Comparison of ENCODE assay signal across 11 cellular contexts in the genomic region with DNA sequence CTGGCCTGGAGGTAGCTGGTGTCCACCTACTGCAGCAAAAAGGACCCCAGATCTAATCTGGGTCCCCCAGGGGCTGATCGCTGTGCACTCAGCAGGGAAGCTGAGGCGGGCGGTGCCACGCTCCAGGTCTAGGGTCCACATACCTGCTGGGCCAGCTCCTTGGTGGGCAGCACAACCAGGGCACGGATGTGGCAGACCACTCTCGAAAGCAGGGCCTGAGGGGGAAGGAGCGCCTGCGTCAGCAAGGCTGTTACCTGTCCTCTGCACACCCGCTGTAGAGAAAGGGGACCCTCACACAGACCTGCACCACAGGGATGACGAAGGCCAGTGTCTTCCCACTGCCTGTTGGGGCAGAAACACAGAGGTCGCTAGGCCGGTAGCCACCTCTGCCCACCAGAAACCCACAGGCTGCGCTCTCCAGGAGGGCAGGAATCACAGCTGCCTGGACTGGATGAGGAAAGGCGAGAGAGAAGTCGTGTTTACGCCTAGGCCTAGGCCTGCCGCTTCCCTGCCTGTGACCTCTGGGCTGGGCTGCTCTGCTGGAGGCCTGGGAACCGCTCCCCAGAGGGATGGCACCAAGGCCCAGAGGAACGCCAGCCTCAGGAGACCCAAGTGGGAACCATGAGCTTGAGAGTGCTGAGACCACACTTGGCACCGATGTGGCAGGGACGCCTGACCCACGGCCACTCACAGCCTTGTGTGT. TPM values are rescaled to one million over a fixed set of nuclear protein-coding genes. Genes with fewer than 3 reads are reported as not detected.
DNase-seq lines count a peak whose midpoint lies in the region; ATAC-seq, FAIRE-seq and TF ChIP-seq lines count a peak whose summit lies in the region.
"Had no signal": no experiment of that assay in that cellular context is flagged by ENCODE, and none has a peak within 500 bp of the region (broad histone marks: within the 10 kb centered on the region; RNA-seq: fewer than 3 reads in every experiment).

No MANE protein-coding gene starts in this region.

- no peak overlapping the region for H3K14ac ChIP-seq in neuronal stem cell (ENCODE audit: low read length)

- 93% methylated on average over 10 of the region's 22 CpGs for WGBS in SK-N-SH (ENCODE audit: low lambda C conversion rate)
- WGBS in HUES64: 95% methylated on average over 22 of the region's 22 CpGs
- 94% methylated on average over 21 of the region's 22 CpGs for WGBS in K562 (ENCODE audit: insufficient coverage, low coverage, missing lambda C conversion rate)
- WGBS in neuronal stem cell (ENCODE audit: extremely low coverage in 2 of 2, insufficient read length in 2 of 2, insufficient replicate concordance in 1 of 2), 2 donors: no CpG with 5 or more reads among the region's 22 CpGs

- no peak overlapping the region for H3K9ac ChIP-seq in SK-N-SH
- no peak overlapping the region for H3K9ac ChIP-seq in HUES64 (ENCODE audit: low read depth, low read length)
- peak overlapping the region in 1 of 2 experiments; percentile 98; a peak in 2 of 4 replicates for H3K9ac ChIP-seq in K562 (ENCODE audit: insufficient read depth in 1 of 2, low read depth in 2 of 2, low read length in 2 of 2)
- H3K9ac ChIP-seq in neuronal stem cell (ENCODE audit: low read depth, low read length, poor library complexity): no peak overlapping the region

- H4K91ac ChIP-seq in neuronal stem cell (ENCODE audit: low read depth, low read length, poor library complexity): no peak overlapping the region

- H3F3A ChIP-seq in SK-N-SH (replicated peaks; ENCODE audit: insufficient read depth): no peaks in the 10 kb centered on the region

- H3K27ac ChIP-seq in SK-N-SH (ENCODE audit: low read depth in 2 of 2, low read length in 1 of 2) (no peak overlapping the region), HUES64 (ENCODE audit: low read depth, low read length) (no peak overlapping the region), K562 (ENCODE audit: extremely low read depth, low read depth, low read length) (no peak overlapping the region), neuronal stem cell (replicated peaks; ENCODE audit: low read length) (no peak overlapping the region)
- H3K27ac ChIP-seq: ascending aorta had no signal

- TF ChIP-seq EP300 in SK-N-SH (IDR thresholded peaks at IDR 0.05; ENCODE audit: borderline replicate concordance in 1 of 2, low read depth in 1 of 2, low read length in 1 of 2): no peak
- TF ChIP-seq EP300 in K562 (IDR thresholded peaks at IDR 0.05; ENCODE audit: low read length): no peak

- no TSS peak for BruUV-seq in K562 (replicated peaks; lab: Mats Ljungman, UMichigan)

- H2AFZ ChIP-seq in SK-N-SH (ENCODE audit: low read depth): no peak overlapping the region
- no peak overlapping the region for H2AFZ ChIP-seq in K562 (ENCODE audit: low read depth, low read length)
- H2AFZ ChIP-seq in neuronal stem cell (ENCODE audit: low read length): no peak overlapping the region

- H3K9me3 ChIP-seq in SK-N-SH (no peaks in the 10 kb centered on the region), HUES64 (ENCODE audit: insufficient read depth, low read depth, low read length) (no peaks in the 10 kb centered on the region), K562 (replicated peaks; ENCODE audit: control insufficient read depth, insufficient read depth, low read depth, low read length) (no peaks in the 10 kb centered on the region), neuronal stem cell (replicated peaks in 1 of 2; ENCODE audit: control insufficient read depth in 2 of 2, insufficient read depth in 1 of 2, low read depth in 1 of 2, low read length in 2 of 2) (no peaks in the 10 kb centered on the region), HAP-1 (no peaks in the 10 kb centered on the region)
- H3K9me3 ChIP-seq: ascending aorta had no signal

- H2BK120ac ChIP-seq in neuronal stem cell (ENCODE audit: low read depth, low read length): no peak overlapping the region

- H2BK12ac ChIP-seq in neuronal stem cell (ENCODE audit: low read length): peak overlapping the region; percentile 17

- TF ChIP-seq CTCF in SK-N-SH (IDR thresholded peaks at IDR 0.05) (no peak), K562 (IDR thresholded peaks at IDR 0.05 in 2 of 3, conservative IDR thresholded peaks at IDR 0.05 in 1 of 3; ENCODE audit: insufficient read depth in 2 of 3, low read depth in 1 of 3, low read length in 3 of 3) (no peak)

- no peaks in the 10 kb centered on the region for H3K9me2 ChIP-seq in SK-N-SH

- no peak overlapping the region for H2BK15ac ChIP-seq in neuronal stem cell (ENCODE audit: low read length)

- no peak overlapping the region for H3K18ac ChIP-seq in neuronal stem cell (ENCODE audit: low read length)

- H2BK5ac ChIP-seq in neuronal stem cell (ENCODE audit: low read length): no peak overlapping the region

- in situ Hi-C loops in K562 (cut with MboI) (no loop called here), HAP-1 (cut with MboI; ENCODE audit: low sequenced_read_pairs) (no loop called here)

- TF ChIP-seq POLR2A in K562 (conservative IDR thresholded peaks at IDR 0.05): no peak

- H3K79me1 ChIP-seq in neuronal stem cell (ENCODE audit: low read depth, low read length): peaks cover 23% of the 10 kb centered on the region

- no peak for FAIRE-seq in K562 (lab: Jason Lieb, UNC)
- FAIRE-seq: G401.6 had no signal

- CTCF ChIA-PET in SK-N-SH (lab: Yijun Ruan, JAX): interaction anchor here (1.8 to 2.0 kb wide), 3 partner anchors 12 to 272 kb away, joined by 4 to 7 read pairs (median 5); no protein-coding TSS in a partner anchor
- CTCF ChIA-PET in K562 (lab: Yijun Ruan, JAX; ENCODE audit: low intra/inter-chr PET ratio): no interaction called here

- H3K4me1 ChIP-seq in SK-N-SH (ENCODE audit: control insufficient read depth in 1 of 2, insufficient read depth in 2 of 2, low read depth in 1 of 2, low read length in 1 of 2): peaks cover 0 to 22% of the 10 kb centered on the region in 2 experiments; a peak in 1 of 4 replicates
- no peaks in the 10 kb centered on the region for H3K4me1 ChIP-seq in HUES64 (ENCODE audit: insufficient read depth, low read length)
- peaks cover 11 to 42% of the 10 kb centered on the region in 2 experiments; a peak in 4 of 5 replicates for H3K4me1 ChIP-seq in K562 (replicated peaks in 1 of 2; ENCODE audit: control insufficient read depth in 2 of 2, insufficient read depth in 2 of 2, low read length in 2 of 2)
- peaks cover 9 to 16% of the 10 kb centered on the region in 2 donors for H3K4me1 ChIP-seq in neuronal stem cell (ENCODE audit: control insufficient read depth in 2 of 2, insufficient read depth in 1 of 2, low read depth in 1 of 2, low read length in 2 of 2)
- H3K4me1 ChIP-seq in HAP-1: 0 out of 2 replicates have a peak, but pooled peaks cover 3% of the 10 kb centered on the region

- H3K4ac ChIP-seq in neuronal stem cell (ENCODE audit: low read length): no peak overlapping the region

- H3K9me1 ChIP-seq in K562 (ENCODE audit: control insufficient read depth, insufficient read depth, low read length): peaks cover 4% of the 10 kb centered on the region

- no peaks in the 10 kb centered on the region for H3K27me3 ChIP-seq in SK-N-SH (ENCODE audit: insufficient read depth)
- no peaks in the 10 kb centered on the region for H3K27me3 ChIP-seq in HUES64 (ENCODE audit: insufficient read depth, low read length)
- no peaks in the 10 kb centered on the region for H3K27me3 ChIP-seq in K562 (ENCODE audit: control insufficient read depth in 2 of 2, insufficient read depth in 2 of 2, low read length in 2 of 2)
- no peaks in the 10 kb centered on the region for H3K27me3 ChIP-seq in neuronal stem cell (ENCODE audit: control insufficient read depth in 3 of 3, insufficient read depth in 3 of 3, low read depth in 1 of 3, low read length in 3 of 3)
- no peaks in the 10 kb centered on the region for H3K27me3 ChIP-seq in HAP-1 (ENCODE audit: low read depth)
- H3K27me3 ChIP-seq: ascending aorta had no signal

- POLR2A ChIA-PET in SK-N-SH (lab: Yijun Ruan, JAX): no interaction called here
- POLR2A ChIA-PET in K562 (lab: Yijun Ruan, JAX): interaction anchor here (0.6 to 1.6 kb wide), 3 partner anchors 18 to 35 kb away, joined by 3 to 4 read pairs (median 3); no protein-coding TSS in a partner anchor

- no peak overlapping the region for H2AK5ac ChIP-seq in neuronal stem cell (ENCODE audit: low read depth, low read length)

- ATAC-seq in SK-N-SH treated with all-trans-retinoic acid at 6 μM for 48 hours (no peak), K562 (no peak)

- TF ChIP-seq RAD21 in SK-N-SH (IDR thresholded peaks at IDR 0.05; ENCODE audit: low read length) (no peak), K562 (CRISPR knock-in tag; conservative IDR thresholded peaks at IDR 0.05 in 1 of 2, IDR thresholded peaks at IDR 0.05 in 1 of 2) (no peak)

- H3K4me3 ChIP-seq in SK-N-SH (ENCODE audit: low read depth in 2 of 2, low read length in 1 of 2): no peak overlapping the region
- H3K4me3 ChIP-seq in HUES64 (ENCODE audit: low read length): peak overlapping the region; percentile 94; the same call in 1 of the 2 replicates
- H3K4me3 ChIP-seq in K562: peak overlapping the region; percentile 99; the same call in 1 of the 2 replicates
- peak overlapping the region in 1 of 2 donors; percentile 89 for H3K4me3 ChIP-seq in neuronal stem cell (ENCODE audit: low read length in 2 of 2)
- H3K4me3 ChIP-seq in HAP-1: no peak overlapping the region

- DNase-seq in SK-N-SH (no peak), K562 (ENCODE audit: extremely low read depth in 1 of 4, low spot score in 3 of 4) (no peak), neuronal stem cell (ENCODE audit: low spot score) (no peak), Kasumi-1 (lab: John Stamatoyannopoulos, UW) (no peak), NCI-H1436 (lab: John Stamatoyannopoulos, UW) (no peak), HAP-1 (ENCODE audit: low spot score in 2 of 2) (no peak)
- DNase-seq: activated CD4-positive, CD25-positive, alpha-beta regulatory T cell had no signal

- peaks cover 44% of the 10 kb centered on the region for H3K79me2 ChIP-seq in SK-N-SH (ENCODE audit: insufficient read depth)
- peaks cover 53% of the 10 kb centered on the region for H3K79me2 ChIP-seq in K562 (ENCODE audit: control insufficient read depth, insufficient read depth, low read length)

- intact Hi-C loops in K562 (cut with micrococcal nuclease): no loop called here

- H3K4me2 ChIP-seq in SK-N-SH (peak overlapping the region; percentile 90; the same call in 1 of the 2 replicates), K562 (ENCODE audit: insufficient read depth, low read length) (no peak overlapping the region), neuronal stem cell (ENCODE audit: insufficient read depth, low read length, poor library complexity, severe bottlenecking) (no peak overlapping the region)

- H3K23ac ChIP-seq in neuronal stem cell (ENCODE audit: low read depth, low read length, poor library complexity): peak overlapping the region; percentile 26

- H4K20me1 ChIP-seq in SK-N-SH (ENCODE audit: insufficient read depth) (no peaks in the 10 kb centered on the region), K562 (replicated peaks; ENCODE audit: control insufficient read depth, insufficient read depth, low read length) (no peaks in the 10 kb centered on the region)

- H3K36me3 ChIP-seq in SK-N-SH (replicated peaks in 1 of 2; ENCODE audit: control insufficient read depth in 1 of 2, insufficient read depth in 2 of 2, low read length in 1 of 2) (peaks cover 7 to 45% of the 10 kb centered on the region in 2 experiments), HUES64 (ENCODE audit: insufficient read depth, low read length) (peaks cover 51% of the 10 kb centered on the region), K562 (ENCODE audit: control insufficient read depth, insufficient read depth, low read length) (peaks cover 62% of the 10 kb centered on the region; the same call in 2 of the 3 replicates), neuronal stem cell (replicated peaks in 1 of 2; ENCODE audit: control insufficient read depth in 2 of 2, insufficient read depth in 2 of 2, low read length in 2 of 2) (peaks cover 39 to 64% of the 10 kb centered on the region in 2 donors), HAP-1 (replicated peaks) (peaks cover 48% of the 10 kb centered on the region)

- no peak overlapping the region for H4K8ac ChIP-seq in neuronal stem cell (ENCODE audit: low read depth, low read length)

RNA-seq across cellular contexts. Expression of gene DDX51, which starts 2.0 kb away (rescaled TPM):
- 14.4 and 17.3 TPM in 2 replicates for polyA plus RNA-seq in SK-N-SH (2012; rRNA removed)
- polyA plus RNA-seq in SK-N-SH (2012; cell fraction: cytosol; rRNA removed): 4.5 and 5.9 TPM in 2 replicates
- 65.1 and 90.9 TPM in 2 replicates for polyA plus RNA-seq in SK-N-SH (2012; cell fraction: nucleus; rRNA removed)
- 11.2 TPM for polyA plus RNA-seq in HUES64 (2013, experiment 1 of 2)
- polyA plus RNA-seq in HUES64 (2013, experiment 2 of 2): 9.3 TPM
- 67.8 and 193 TPM in 2 replicates for total RNA-seq in K562 (2011; cell fraction: chromatin; rRNA removed; ENCODE audit: low replicate concordance)
- 119 and 131 TPM in 2 replicates for total RNA-seq in K562 (2011; cell fraction: nucleolus; rRNA removed)
- total RNA-seq in K562 (2011; cell fraction: nucleoplasm; rRNA removed): 73.8 and 80.7 TPM in 2 replicates
- 13.1 and 17.3 TPM in 2 replicates for total RNA-seq in K562 (2014; rRNA removed)
- 6.3 and 8.0 TPM in 2 replicates for total RNA-seq in K562 (2014; rRNA removed; fragmentation: Illumina TruSeq; extraction: Trizol)
- 12.4 TPM in 2 replicates for total RNA-seq in K562 (2015; rRNA removed; fragmentation: Illumina TruSeq; extraction: Trizol)
- total RNA-seq in K562 (2021): 28.9 and 35.9 TPM in 2 replicates
- 11.5 and 16.8 TPM in 2 replicates for polyA plus RNA-seq in K562 (2011; rRNA removed)
- 11.0 and 11.3 TPM in 2 replicates for polyA plus RNA-seq in K562 (2011; cell fraction: cytosol; rRNA removed)
- polyA plus RNA-seq in K562 (2011; cell fraction: nucleus; rRNA removed): 90.6 and 110 TPM in 2 replicates
- 17.8 and 19.0 TPM in 2 replicates for polyA plus RNA-seq in K562 (2012)
- polyA plus RNA-seq in K562 (2014; fragmentation: Illumina TruSeq; extraction: Trizol): 15.2 and 18.7 TPM in 2 replicates
- polyA plus RNA-seq in K562 (2014; fragmentation: Nextera tagmentation; extraction: Ambion mirVana): 1 to 10 TPM; 1.1 TPM
- polyA plus RNA-seq in K562 (2014; rRNA removed): 30.2 and 30.4 TPM in 2 replicates
- polyA minus RNA-seq in K562 (2011; rRNA and poly(A)+ RNA removed): 3.7 and 6.8 TPM in 2 replicates
- 5.7 and 7.7 TPM in 2 replicates for polyA minus RNA-seq in K562 (2011; cell fraction: cytosol; rRNA and poly(A)+ RNA removed)
- 27.7 and 30.6 TPM in 2 replicates for polyA minus RNA-seq in K562 (2011; cell fraction: nucleus; rRNA and poly(A)+ RNA removed)
- 8.5 TPM for polyA plus RNA-seq in neuronal stem cell (2013, experiment 1 of 2)
- polyA plus RNA-seq in neuronal stem cell (2013, experiment 2 of 2): 8.6 TPM

RNA-seq across cellular contexts. Expression of gene NOC4L, which starts 2.1 kb away (rescaled TPM):
- polyA plus RNA-seq in SK-N-SH (2012; rRNA removed) (8.3 and 12.9 TPM in 2 replicates), K562 (2011; rRNA removed) (4.4 and 8.8 TPM in 2 replicates), K562 (2014; fragmentation: Illumina TruSeq; extraction: Trizol) (20.0 and 44.9 TPM in 2 replicates), K562 (2014; fragmentation: Nextera tagmentation; extraction: Ambion mirVana) (1 to 10 TPM; 1.3 to 2.9 TPM), K562 (2014; rRNA removed) (33.7 and 35.5 TPM in 2 replicates)
- polyA plus RNA-seq in SK-N-SH (2012; cell fraction: cytosol; rRNA removed): 5.0 and 8.1 TPM in 2 replicates
- 17.1 and 25.2 TPM in 2 replicates for polyA plus RNA-seq in SK-N-SH (2012; cell fraction: nucleus; rRNA removed)
- 29.0 TPM for polyA plus RNA-seq in HUES64 (2013, experiment 1 of 2)
- 31.7 TPM for polyA plus RNA-seq in HUES64 (2013, experiment 2 of 2)
- total RNA-seq in K562 (2011; cell fraction: chromatin; rRNA removed; ENCODE audit: low replicate concordance): 5.1 and 16.0 TPM in 2 replicates
- total RNA-seq in K562 (2011; cell fraction: nucleolus; rRNA removed): 19.2 and 20.4 TPM in 2 replicates
- total RNA-seq in K562 (2011; cell fraction: nucleoplasm; rRNA removed): 6.3 and 8.9 TPM in 2 replicates
- total RNA-seq in K562 (2014; rRNA removed) (40.4 and 57.2 TPM in 2 replicates), K562 (2014; rRNA removed; fragmentation: Illumina TruSeq; extraction: Trizol) (3.2 and 4.9 TPM in 2 replicates), K562 (2015; rRNA removed; fragmentation: Illumina TruSeq; extraction: Trizol) (20.1 and 24.6 TPM in 2 replicates), K562 (2021) (77.0 and 78.5 TPM in 2 replicates)
- 7.3 and 22.0 TPM in 2 replicates for polyA plus RNA-seq in K562 (2011; cell fraction: cytosol; rRNA removed)
- 16.8 and 33.7 TPM in 2 replicates for polyA plus RNA-seq in K562 (2011; cell fraction: nucleus; rRNA removed)
- polyA plus RNA-seq in K562 (2012): 38.5 and 46.2 TPM in 2 replicates
- 1.5 and 3.8 TPM in 2 replicates for polyA minus RNA-seq in K562 (2011; rRNA and poly(A)+ RNA removed)
- 21.0 and 22.6 TPM in 2 replicates for polyA minus RNA-seq in K562 (2011; cell fraction: cytosol; rRNA and poly(A)+ RNA removed)
- 7.9 and 9.6 TPM in 2 replicates for polyA minus RNA-seq in K562 (2011; cell fraction: nucleus; rRNA and poly(A)+ RNA removed)
- polyA plus RNA-seq in neuronal stem cell (2013, experiment 1 of 2): 24.2 TPM
- 24.1 TPM for polyA plus RNA-seq in neuronal stem cell (2013, experiment 2 of 2)

Comparison
In these comparisons a context has a peak if more than half of its experiments do, and no peak if none do; other contexts are left out.
1. H3K4me3 ChIP-seq: peak in HUES64 (single experiment) and K562 (single experiment); none in SK-N-SH (0 of 2) and HAP-1 (single experiment).